In genomic region chr20:38200646-38201045, GRCh38 we compare ENCODE assay signal across 22 cellular contexts. TPM values are rescaled to one million over a fixed set of nuclear protein-coding genes. Genes with fewer than 3 reads are reported as not detected.
DNase-seq lines count a peak whose midpoint lies in the region; ATAC-seq and TF ChIP-seq lines count a peak whose summit lies in the region.
"Had no signal": no experiment of that assay in that cellular context is flagged by ENCODE, and none has a peak within 500 bp of the region (broad histone marks: within the 10 kb centered on the region; RNA-seq: fewer than 3 reads in every experiment).

No MANE protein-coding gene starts in this region.

- H3K27ac Mint-ChIP-seq in activated T-cell treated with anti-CD3 and anti-CD28 coated beads, Interleukin-2, amount 50 U/mL, for 24 hours = no peak overlapping the region
- no peak overlapping the region for H3K27ac Mint-ChIP-seq in stimulated activated effector memory CD8-positive, alpha-beta T cell treated with anti-CD3 and anti-CD28 coated beads, Interleukin-12 subunit alpha, Interleukin-12 subunit beta, amount 100 ng/mL, for 72 hours
- H3K27ac Mint-ChIP-seq: CD4-positive, alpha-beta memory T cell; IgD-negative memory B cell had no signal

- peaks cover 10% of the 10 kb centered on the region for H3K27me3 Mint-ChIP-seq in activated T-cell treated with anti-CD3 and anti-CD28 coated beads, Interleukin-2, amount 50 U/mL, for 24 hours

- 54 to 75% methylated on average over 3 of the region's 3 CpGs for WGBS in sigmoid colon, 2 donors

- H3K27me3 ChIP-seq in RWPE2 (ENCODE audit: insufficient read depth, poor library complexity, severe bottlenecking) (no peaks in the 10 kb centered on the region), sigmoid colon (no peaks in the 10 kb centered on the region)
- H3K27me3 ChIP-seq: BE2C had no signal

- H3K4me1 ChIP-seq in RWPE2 (ENCODE audit: insufficient read depth, poor library complexity, severe bottlenecking) (peaks cover 39% of the 10 kb centered on the region), sigmoid colon (no peaks in the 10 kb centered on the region)
- H3K4me1 ChIP-seq: BE2C had no signal

- no peak overlapping the region for H3K4me3 Mint-ChIP-seq in activated T-cell treated with anti-CD3 and anti-CD28 coated beads, Interleukin-2, amount 50 U/mL, for 24 hours
- no peak overlapping the region for H3K4me3 Mint-ChIP-seq in stimulated activated effector memory CD8-positive, alpha-beta T cell treated with anti-CD3 and anti-CD28 coated beads, Interleukin-12 subunit alpha, Interleukin-12 subunit beta, amount 100 ng/mL, for 72 hours
- H3K4me3 Mint-ChIP-seq: CD4-positive, alpha-beta memory T cell; IgD-negative memory B cell had no signal

- H3K9me3 Mint-ChIP-seq in activated T-cell treated with anti-CD3 and anti-CD28 coated beads, Interleukin-2, amount 50 U/mL, for 24 hours = no peaks in the 10 kb centered on the region
- no peaks in the 10 kb centered on the region for H3K9me3 Mint-ChIP-seq in stimulated activated effector memory CD8-positive, alpha-beta T cell treated with anti-CD3 and anti-CD28 coated beads, Interleukin-12 subunit alpha, Interleukin-12 subunit beta, amount 100 ng/mL, for 72 hours
- H3K9me3 Mint-ChIP-seq: CD4-positive, alpha-beta memory T cell; IgD-negative memory B cell had no signal

- no peak for TF ChIP-seq EP300 in sigmoid colon (IDR thresholded peaks at IDR 0.05)

- H3K27ac ChIP-seq in RWPE2 (ENCODE audit: poor library complexity, severe bottlenecking) (peak overlapping the region; percentile 74), sigmoid colon (no peak overlapping the region)
- H3K27ac ChIP-seq: 22Rv1, HL-60 had no signal

- H3K4me3 ChIP-seq in RWPE2 (ENCODE audit: severe bottlenecking) = no peak overlapping the region
- no peak overlapping the region for H3K4me3 ChIP-seq in sigmoid colon

- H3K9me3 ChIP-seq in RWPE2 (ENCODE audit: severe bottlenecking) = no peaks in the 10 kb centered on the region
- H3K9me3 ChIP-seq in sigmoid colon = no peaks in the 10 kb centered on the region
- H3K9me3 ChIP-seq: BE2C had no signal

- H3K36me3 ChIP-seq in RWPE2 (ENCODE audit: low read depth) (no peaks in the 10 kb centered on the region), sigmoid colon (no peaks in the 10 kb centered on the region)
- H3K36me3 ChIP-seq: BE2C had no signal

- no peaks in the 10 kb centered on the region for H3K36me3 Mint-ChIP-seq in activated T-cell treated with anti-CD3 and anti-CD28 coated beads, Interleukin-2, amount 50 U/mL, for 24 hours (ENCODE audit: low read depth)
- H3K36me3 Mint-ChIP-seq in stimulated activated effector memory CD8-positive, alpha-beta T cell treated with anti-CD3 and anti-CD28 coated beads, Interleukin-12 subunit alpha, Interleukin-12 subunit beta, amount 100 ng/mL, for 72 hours = no peaks in the 10 kb centered on the region
- H3K36me3 Mint-ChIP-seq: CD4-positive, alpha-beta memory T cell; IgD-negative memory B cell had no signal

- DNase-seq in activated T-cell treated with anti-CD3 and anti-CD28 coated beads, Interleukin-2, amount 50 U/mL, for 24 hours = peak; percentile 13
- no peak for DNase-seq in activated T-cell treated with anti-CD3 and anti-CD28 coated beads for 4 hours
- DNase-seq in RWPE2 (ENCODE audit: low spot score) = peak; percentile 80
- DNase-seq in islet precursor cell = peak; percentile 30
- DNase-seq in sigmoid colon = peak; percentile 48
- no peak for DNase-seq in AG20443 (ENCODE audit: low spot score)
- DNase-seq in stimulated activated effector memory CD8-positive, alpha-beta T cell treated with anti-CD3 and anti-CD28 coated beads, Interleukin-12 subunit alpha, Interleukin-12 subunit beta, amount 100 ng/mL, for 72 hours (ENCODE audit: low spot score in 2 of 2) = no peak
- DNase-seq: CD4-positive, alpha-beta memory T cell; GF-D8; Karpas-422; NCI-H1417 treated with DMSO at 0.1 percent for 48 hours; NCI-H1930; NCI-H524; NCI-H82; SIG-M5 had no signal

- no peak for TF ChIP-seq POLR2A in sigmoid colon (IDR thresholded peaks at IDR 0.05)

- intact Hi-C loops in sigmoid colon (cut with DNase I) = no loop called here

- H3K4me1 Mint-ChIP-seq in activated T-cell treated with anti-CD3 and anti-CD28 coated beads, Interleukin-2, amount 50 U/mL, for 24 hours (ENCODE audit: low read depth) = no peaks in the 10 kb centered on the region
- H3K4me1 Mint-ChIP-seq in stimulated activated effector memory CD8-positive, alpha-beta T cell treated with anti-CD3 and anti-CD28 coated beads, Interleukin-12 subunit alpha, Interleukin-12 subunit beta, amount 100 ng/mL, for 72 hours = no peaks in the 10 kb centered on the region
- H3K4me1 Mint-ChIP-seq: CD4-positive, alpha-beta memory T cell had no signal

- ATAC-seq in RWPE2 (ENCODE audit: low read depth) (no peak), GM18858 (IDR thresholded peaks at IDR 0.05; ENCODE audit: unreplicated experiment) (no peak)
- no peak for ATAC-seq in stimulated activated effector memory CD8-positive, alpha-beta T cell treated with anti-CD3 and anti-CD28 coated beads, Interleukin-12 subunit alpha, Interleukin-12 subunit beta, amount 100 ng/mL, for 72 hours

- TF ChIP-seq CTCF in RWPE2 (IDR thresholded peaks at IDR 0.05; ENCODE audit: poor library complexity, severe bottlenecking) (no peak), sigmoid colon (IDR thresholded peaks at IDR 0.05) (no peak)

RNA-seq across cellular contexts. Expression of gene TGM2, which starts 35.6 kb away (rescaled TPM):
- 100 to 1,000 TPM in 2 of 4 donors, 10 to 100 TPM in 2; 14.8 to 104 (median 60.7) TPM for total RNA-seq in sigmoid colon
- polyA plus RNA-seq in sigmoid colon = 10 to 100 TPM in 1 of 3 donors, 1 to 10 TPM in 2; 6.5 to 71.1 (median 7.2) TPM

RNA-seq across cellular contexts. Expression of gene KIAA1755, which starts 59.9 kb away (rescaled TPM):
- total RNA-seq in sigmoid colon = 10 to 100 TPM in 3 of 4 donors, 1 to 10 TPM in 1; 9.2 to 39.1 (median 17.1) TPM
- 1 to 10 TPM in 2 of 3 donors, not detected in 1; 1.2 to 6.4 TPM for polyA plus RNA-seq in sigmoid colon
- total RNA-seq: CD4-positive, alpha-beta memory T cell; H1; MCF 10A had no signal
- polyA plus RNA-seq: CD4-positive, alpha-beta memory T cell; IgD-negative memory B cell had no signal

Comparison
In these comparisons a context has a peak if more than half of its experiments do, and no peak if none do; other contexts are left out.
1. DNase-seq: peak in activated T-cell treated with anti-CD3 and anti-CD28 coated beads, Interleukin-2, amount 50 U/mL, for 24 hours (single experiment), RWPE2 (single experiment), islet precursor cell (single experiment) and sigmoid colon (single experiment); none in activated T-cell treated with anti-CD3 and anti-CD28 coated beads for 4 hours (single experiment), AG20443 (single experiment) and stimulated activated effector memory CD8-positive, alpha-beta T cell treated with anti-CD3 and anti-CD28 coated beads, Interleukin-12 subunit alpha, Interleukin-12 subunit beta, amount 100 ng/mL, for 72 hours (0 of 2).